7 cellular contexts compared by ENCODE assay signal in genomic region chr16:75305364-75306101, GRCh38. TPM values are rescaled to one million over a fixed set of nuclear protein-coding genes. Genes with fewer than 3 reads are reported as not detected.
A peak's percentile ranks its signal among the peaks of the same experiment; 100 is the strongest.
DNase-seq lines count a peak whose midpoint lies in the region; ATAC-seq and TF ChIP-seq lines count a peak whose summit lies in the region.

No MANE protein-coding gene starts in this region.

- TF ChIP-seq POLR2A in vagina (IDR thresholded peaks at IDR 0.05), result peak in 1 of 2 donors; percentile 6

- ATAC-seq in HG02759 (IDR thresholded peaks at IDR 0.05; ENCODE audit: unreplicated experiment), result peak; percentile 90

- H3K4me3 ChIP-seq in GM12865 (ENCODE audit: low read depth, low read length) (no peak overlapping the region), fibroblast of mammary gland (ENCODE audit: control insufficient read depth, low read depth, low read length) (no peak overlapping the region), parathyroid adenoma (ENCODE audit: low read depth, low read length) (no peak overlapping the region), vagina (no peak overlapping the region)

- no peak for TF ChIP-seq CTCF in GM12865 (IDR thresholded peaks at IDR 0.05; ENCODE audit: insufficient read depth, low read depth, low read length, missing control alignments)
- peak; percentile 15 for TF ChIP-seq CTCF in fibroblast of mammary gland (conservative IDR thresholded peaks at IDR 0.05; ENCODE audit: control insufficient read depth, insufficient read depth, low read depth, low read length)
- no peak for TF ChIP-seq CTCF in parathyroid adenoma (IDR thresholded peaks at IDR 0.05)
- no peak for TF ChIP-seq CTCF in vagina (IDR thresholded peaks at IDR 0.05)

- no peaks in the 10 kb centered on the region for H3K27me3 ChIP-seq in parathyroid adenoma (ENCODE audit: control insufficient read depth, insufficient read depth, low read length)
- no peaks in the 10 kb centered on the region for H3K27me3 ChIP-seq in vagina

- no peaks in the 10 kb centered on the region for H3K9me3 ChIP-seq in parathyroid adenoma (ENCODE audit: control insufficient read depth, low read length)
- no peaks in the 10 kb centered on the region for H3K9me3 ChIP-seq in vagina

- H3K79me2 ChIP-seq in parathyroid adenoma, result peaks cover 5% of the 10 kb centered on the region

- no peak overlapping the region for H2AFZ ChIP-seq in parathyroid adenoma

- DNase-seq in GM12865 (ENCODE audit: low read depth) (peak; percentile 72), NCI-H2029 treated with DMSO at 0.1 percent for 48 hours (lab: John Stamatoyannopoulos, UW) (peak; percentile 8), fibroblast of mammary gland (ENCODE audit: low read depth) (peak; percentile 100), vagina (ENCODE audit: extremely low spot score in 2 of 2) (peak; percentile 97)
- DNase-seq in activated CD8-positive, alpha-beta memory T cell treated with anti-CD3 and anti-CD28 coated beads, Interleukin-2, amount 50 U/mL, for 4 hours, result peak; percentile 43

- H3K4me2 ChIP-seq in parathyroid adenoma (ENCODE audit: low read length), result no peak overlapping the region

- H3K36me3 ChIP-seq in parathyroid adenoma (ENCODE audit: control insufficient read depth, insufficient read depth, low read length) (no peaks in the 10 kb centered on the region), vagina (peaks cover 0 to 5% of the 10 kb centered on the region in 2 donors)

- H3K27ac ChIP-seq in parathyroid adenoma (peak overlapping the region; percentile 39), vagina (peak overlapping the region; percentile 90)

- H3K4me1 ChIP-seq in parathyroid adenoma (peaks cover 4% of the 10 kb centered on the region), vagina (peaks cover 38% of the 10 kb centered on the region)

- H3K9ac ChIP-seq in parathyroid adenoma, result no peak overlapping the region

- intact Hi-C loops in vagina (cut with DNase I), result loop anchor here (10.0 kb wide), 1 partner anchor 79 kb away; no protein-coding TSS in a partner anchor

RNA-seq across cellular contexts. Expression of gene BCAR1, which starts 54.1 kb away (rescaled TPM):
- total RNA-seq in vagina, result 39.5 TPM

Comparison
In these comparisons a context has a peak if more than half of its experiments do, and no peak if none do; other contexts are left out.
1. DNase-seq: peak in every context shown above with its lines; median percentile 100 in fibroblast of mammary gland; 97 in vagina; 72 in GM12865; 43 in activated CD8-positive, alpha-beta memory T cell treated with anti-CD3 and anti-CD28 coated beads, Interleukin-2, amount 50 U/mL, for 4 hours; 8 in NCI-H2029 treated with DMSO at 0.1 percent for 48 hours.